Comparison of ENCODE assay signal across 25 cellular contexts in the genomic region with DNA sequence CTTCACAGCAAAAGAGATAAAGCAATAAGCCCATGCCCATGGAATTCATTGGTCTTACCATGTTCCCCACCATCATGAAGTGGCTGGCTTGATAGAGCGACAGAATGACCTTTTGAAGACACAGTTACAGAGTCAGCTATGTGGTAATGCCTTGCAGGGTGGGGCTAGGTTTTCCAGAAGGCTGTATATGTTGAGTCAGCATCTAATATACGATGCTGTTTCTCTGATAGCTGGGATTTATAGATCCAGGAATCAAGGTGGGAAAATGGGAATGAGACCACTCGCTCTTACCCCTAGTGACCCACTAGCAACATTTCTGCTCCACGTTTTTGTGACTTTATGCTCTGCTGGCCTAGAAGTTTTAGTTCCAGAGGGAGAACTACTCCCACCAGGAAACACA.
A peak's percentile ranks its signal among the peaks of the same experiment; 100 is the strongest.
DNase-seq lines count a peak whose midpoint lies in the region; ATAC-seq, FAIRE-seq and TF ChIP-seq lines count a peak whose summit lies in the region.
"Had no signal": no experiment of that assay in that cellular context is flagged by ENCODE, and none has a peak within 500 bp of the region (broad histone marks: within the 10 kb centered on the region; RNA-seq: fewer than 3 reads in every experiment).

No MANE protein-coding gene starts in this region.

- no peak overlapping the region for H3K9ac ChIP-seq in HepG2 (ENCODE audit: insufficient read depth, low read depth, low read length)
- H3K9ac ChIP-seq in K562 (ENCODE audit: insufficient read depth in 1 of 2, low read depth in 2 of 2, low read length in 2 of 2) = no peak overlapping the region
- H3K9ac ChIP-seq in mesendoderm (ENCODE audit: low read length) = no peak overlapping the region
- H3K9ac ChIP-seq: BLaER1 had no signal

- H2AFZ ChIP-seq in HepG2 (ENCODE audit: low read length) (no peak overlapping the region), K562 (ENCODE audit: low read depth, low read length) (no peak overlapping the region)

- no peak for DNase-seq in HepG2 (ENCODE audit: low spot score)
- no peak for DNase-seq in right lobe of liver
- no peak for DNase-seq in K562 (ENCODE audit: extremely low read depth in 1 of 4, low spot score in 3 of 4)
- no peak for DNase-seq in mesendoderm
- DNase-seq in GM13977 (ENCODE audit: low spot score) = no peak
- no peak for DNase-seq in nucleus accumbens (lab: John Stamatoyannopoulos, UW)
- DNase-seq: ACHN; BE2C; C1 segment of cervical spinal cord; CD4-positive, alpha-beta memory T cell; CD4-positive, CD25-positive, alpha-beta regulatory T cell; CD8-positive, alpha-beta memory T cell; COR-L47; DMS 273 treated with DMSO at 0.1 percent for 48 hours; DMS153; DMS53; DMS79; DND-41; EL; GDM1 had no signal

- H3K4me2 ChIP-seq in HepG2 (ENCODE audit: low read depth, low read length) (no peak overlapping the region), K562 (ENCODE audit: insufficient read depth, low read length) (no peak overlapping the region), mesendoderm (ENCODE audit: low read length) (no peak overlapping the region)
- H3K4me2 ChIP-seq: BLaER1 had no signal

- no peak overlapping the region for H2AK5ac ChIP-seq in mesendoderm (ENCODE audit: low read length)

- H3K79me2 ChIP-seq in HepG2 (ENCODE audit: insufficient read depth, low read length) (no peaks in the 10 kb centered on the region), K562 (ENCODE audit: control insufficient read depth, insufficient read depth, low read length) (no peaks in the 10 kb centered on the region), mesendoderm (ENCODE audit: control insufficient read depth, insufficient read depth, low read length) (no peaks in the 10 kb centered on the region)

- H3K4me1 ChIP-seq in HepG2 (ENCODE audit: insufficient read depth, low read length) (no peaks in the 10 kb centered on the region), right lobe of liver (no peaks in the 10 kb centered on the region), K562 (replicated peaks in 1 of 2; ENCODE audit: control insufficient read depth in 2 of 2, insufficient read depth in 2 of 2, low read length in 2 of 2) (no peaks in the 10 kb centered on the region), mesendoderm (ENCODE audit: control insufficient read depth, low read depth, low read length) (no peaks in the 10 kb centered on the region)
- H3K4me1 ChIP-seq: BE2C, BLaER1 had no signal

- H3K27me3 ChIP-seq in HepG2 (ENCODE audit: control insufficient read depth in 1 of 2, insufficient read depth in 2 of 2, low read length in 2 of 2) = no peaks in the 10 kb centered on the region
- H3K27me3 ChIP-seq in right lobe of liver = no peaks in the 10 kb centered on the region
- H3K27me3 ChIP-seq in K562 (ENCODE audit: control insufficient read depth in 2 of 2, insufficient read depth in 2 of 2, low read length in 2 of 2) = no peaks in the 10 kb centered on the region
- no peaks in the 10 kb centered on the region for H3K27me3 ChIP-seq in mesendoderm (ENCODE audit: insufficient read depth, low read length, poor library complexity)
- H3K27me3 ChIP-seq: BE2C, BLaER1 had no signal

- no TSS peak for BruUV-seq in HepG2 (replicated peaks; lab: Mats Ljungman, UMichigan)
- BruUV-seq in K562 (replicated peaks; lab: Mats Ljungman, UMichigan) = no TSS peak

- H2BK5ac ChIP-seq in mesendoderm (ENCODE audit: low read length) = no peak overlapping the region

- TF ChIP-seq EP300 in HepG2 (IDR thresholded peaks at IDR 0.05; ENCODE audit: low read depth in 2 of 2, low read length in 2 of 2) (no peak), HepG2 (CRISPR knock-in tag; IDR thresholded peaks at IDR 0.05; ENCODE audit: borderline replicate concordance) (no peak), K562 (IDR thresholded peaks at IDR 0.05; ENCODE audit: low read length) (no peak)

- ATAC-seq in HepG2 (no peak), right lobe of liver (no peak), K562 (no peak)
- ATAC-seq: GM12878 had no signal

- H3K18ac ChIP-seq in mesendoderm (ENCODE audit: low read length) = no peak overlapping the region

- TF ChIP-seq POLR2A in HepG2 (IDR thresholded peaks at IDR 0.05; ENCODE audit: insufficient read depth in 1 of 2, low read depth in 2 of 2, low read length in 2 of 2) (no peak), right lobe of liver (IDR thresholded peaks at IDR 0.05) (no peak), K562 (conservative IDR thresholded peaks at IDR 0.05) (no peak)

- H2BK15ac ChIP-seq in mesendoderm (replicated peaks; ENCODE audit: low read depth) = no peak overlapping the region

- no peak overlapping the region for H2BK120ac ChIP-seq in mesendoderm (ENCODE audit: low read depth, low read length)

- intact Hi-C loops in HepG2 (cut with micrococcal nuclease; ENCODE audit: unreplicated experiment) = no loop called here
- intact Hi-C loops in right lobe of liver (cut with DNase I) = no loop called here
- intact Hi-C loops in K562 (cut with micrococcal nuclease) = no loop called here

- CTCF ChIA-PET in HepG2 (lab: Yijun Ruan, JAX; ENCODE audit: low intra/inter-chr PET ratio, low total read pairs) = no interaction called here
- CTCF ChIA-PET in K562 (lab: Yijun Ruan, JAX; ENCODE audit: low intra/inter-chr PET ratio) = no interaction called here

- WGBS in HepG2 (ENCODE audit: low lambda C conversion rate) = 5% methylated on average over 4 of the region's 4 CpGs
- WGBS in right lobe of liver (ENCODE audit: insufficient coverage, low coverage, low lambda C conversion rate, missing lambda C conversion rate) = 52% methylated on average over 3 of the region's 4 CpGs
- WGBS in K562 (ENCODE audit: insufficient coverage, low coverage, missing lambda C conversion rate) = 0% methylated on average over 4 of the region's 4 CpGs
- no CpG with 5 or more reads among the region's 4 CpGs for WGBS in mesendoderm (ENCODE audit: extremely low coverage, insufficient coverage, low lambda C conversion rate)

- POLR2A ChIA-PET in HepG2 (lab: Yijun Ruan, JAX) = no interaction called here
- POLR2A ChIA-PET in K562 (lab: Yijun Ruan, JAX) = no interaction called here

- H3K27ac ChIP-seq in HepG2 (ENCODE audit: extremely low read length, insufficient read depth, low read length) (no peak overlapping the region), right lobe of liver (no peak overlapping the region), K562 (ENCODE audit: extremely low read depth, low read depth, low read length) (no peak overlapping the region), mesendoderm (ENCODE audit: low read depth, low read length) (no peak overlapping the region)
- H3K27ac ChIP-seq: 22Rv1, BLaER1 had no signal

- peak overlapping the region; percentile 13 for H4K5ac ChIP-seq in mesendoderm (ENCODE audit: low read length)

- H4K8ac ChIP-seq in mesendoderm (ENCODE audit: low read depth, low read length) = no peak overlapping the region

- in situ Hi-C loops in HepG2 (cut with HindIII; ENCODE audit: extremely low pct_ligation_motif_present, low pct_unique_long_range_greater_than_20kb) = no loop called here
- in situ Hi-C loops in K562 (cut with MboI) = no loop called here
- in situ Hi-C loops in GM13977 (cut with MboI; ENCODE audit: low pct_unique_long_range_greater_than_20kb, low sequenced_read_pairs, unreplicated experiment) = no loop called here

- H3K4ac ChIP-seq in mesendoderm (ENCODE audit: low read depth, low read length) = no peak overlapping the region

- H4K20me1 ChIP-seq in HepG2 (ENCODE audit: insufficient read depth, low read length) = no peaks in the 10 kb centered on the region
- H4K20me1 ChIP-seq in K562 (replicated peaks; ENCODE audit: control insufficient read depth, insufficient read depth, low read length) = no peaks in the 10 kb centered on the region
- H4K20me1 ChIP-seq: BLaER1 had no signal

- H3K9me3 ChIP-seq in HepG2 (ENCODE audit: low read length) (no peaks in the 10 kb centered on the region), right lobe of liver (no peaks in the 10 kb centered on the region), K562 (replicated peaks; ENCODE audit: control insufficient read depth, insufficient read depth, low read depth, low read length) (no peaks in the 10 kb centered on the region; the same call in 1 of the 2 replicates)
- H3K9me3 ChIP-seq: BE2C, BLaER1 had no signal

- FAIRE-seq in HepG2 (lab: Jason Lieb, UNC) (no peak), K562 (lab: Jason Lieb, UNC) (no peak)
- FAIRE-seq: GM12878, GM12892, GM19239 had no signal

- H3K4me3 ChIP-seq in HepG2 (replicated peaks in 1 of 3; ENCODE audit: insufficient read depth in 1 of 3, low read depth in 2 of 3, low read length in 3 of 3) = no peak overlapping the region
- H3K4me3 ChIP-seq in right lobe of liver = no peak overlapping the region
- no peak overlapping the region for H3K4me3 ChIP-seq in K562
- H3K4me3 ChIP-seq in mesendoderm (ENCODE audit: low read length) = no peak overlapping the region
- H3K4me3 ChIP-seq: BLaER1, GM12878 had no signal

- no peak overlapping the region for H3K23ac ChIP-seq in mesendoderm (ENCODE audit: low read length)

- no peaks in the 10 kb centered on the region for H3K36me3 ChIP-seq in HepG2 (replicated peaks in 1 of 2; ENCODE audit: control insufficient read depth in 1 of 2, insufficient read depth in 2 of 2, low read length in 2 of 2)
- no peaks in the 10 kb centered on the region for H3K36me3 ChIP-seq in right lobe of liver
- no peaks in the 10 kb centered on the region for H3K36me3 ChIP-seq in K562 (ENCODE audit: control insufficient read depth, insufficient read depth, low read length)
- H3K36me3 ChIP-seq in mesendoderm (ENCODE audit: control insufficient read depth, insufficient read depth, low read length) = no peaks in the 10 kb centered on the region
- H3K36me3 ChIP-seq: BE2C, BLaER1 had no signal

- H3K9me1 ChIP-seq in K562 (ENCODE audit: control insufficient read depth, insufficient read depth, low read length) = no peaks in the 10 kb centered on the region

- TF ChIP-seq RAD21 in HepG2 (CRISPR knock-in tag; IDR thresholded peaks at IDR 0.05) = no peak
- TF ChIP-seq RAD21 in K562 (CRISPR knock-in tag; conservative IDR thresholded peaks at IDR 0.05 in 1 of 2, IDR thresholded peaks at IDR 0.05 in 1 of 2) = no peak

- TF ChIP-seq CTCF in HepG2 (CRISPR knock-in tag; IDR thresholded peaks at IDR 0.05) (no peak), right lobe of liver (IDR thresholded peaks at IDR 0.05) (no peak), K562 (IDR thresholded peaks at IDR 0.05 in 2 of 3, conservative IDR thresholded peaks at IDR 0.05 in 1 of 3; ENCODE audit: insufficient read depth in 2 of 3, low read depth in 1 of 3, low read length in 3 of 3) (no peak), GM13977 (IDR thresholded peaks at IDR 0.05; ENCODE audit: extremely low read depth, insufficient read depth, missing control alignments) (no peak)

- no peaks in the 10 kb centered on the region for H3K79me1 ChIP-seq in mesendoderm (ENCODE audit: low read length)

- no peak overlapping the region for H3K56ac ChIP-seq in mesendoderm (ENCODE audit: low read length)

TF ChIP-seq in HepG2, 621 proteins besides CTCF, POLR2A, EP300 and RAD21 (continues in another document):
- no peak for TF ChIP-seq DDIT3 (CRISPR knock-in tag; IDR thresholded peaks at IDR 0.05)

TF ChIP-seq in K562, 482 proteins besides CTCF, POLR2A, EP300 and RAD21:
- TF ChIP-seq MAFG (tag; conservative IDR thresholded peaks at IDR 0.05) = 0 out of 2 replicates have a peak, but pooled peaks have one; percentile 17
- TF ChIP-seq RCOR1 (IDR thresholded peaks at IDR 0.05; ENCODE audit: borderline replicate concordance in 1 of 2, low read depth in 2 of 2, low read length in 2 of 2) = no peak
- TF ChIP-seq MBD2 (IDR thresholded peaks at IDR 0.05; ENCODE audit: borderline replicate concordance, low read depth) = no peak
- peak; percentile 29; the same call in 1 of the 2 replicates for TF ChIP-seq ZNF316 (IDR thresholded peaks at IDR 0.05)

Comparison
In these comparisons a context has a peak if more than half of its experiments do, and no peak if none do; other contexts are left out.
1. Of the 241 proteins assayed by ChIP-seq in both HepG2 and K562: peak only in HepG2: MAFF and MAFK; only in K562: MAFG; in both: none; in neither: 238.